In the genomic region with DNA sequence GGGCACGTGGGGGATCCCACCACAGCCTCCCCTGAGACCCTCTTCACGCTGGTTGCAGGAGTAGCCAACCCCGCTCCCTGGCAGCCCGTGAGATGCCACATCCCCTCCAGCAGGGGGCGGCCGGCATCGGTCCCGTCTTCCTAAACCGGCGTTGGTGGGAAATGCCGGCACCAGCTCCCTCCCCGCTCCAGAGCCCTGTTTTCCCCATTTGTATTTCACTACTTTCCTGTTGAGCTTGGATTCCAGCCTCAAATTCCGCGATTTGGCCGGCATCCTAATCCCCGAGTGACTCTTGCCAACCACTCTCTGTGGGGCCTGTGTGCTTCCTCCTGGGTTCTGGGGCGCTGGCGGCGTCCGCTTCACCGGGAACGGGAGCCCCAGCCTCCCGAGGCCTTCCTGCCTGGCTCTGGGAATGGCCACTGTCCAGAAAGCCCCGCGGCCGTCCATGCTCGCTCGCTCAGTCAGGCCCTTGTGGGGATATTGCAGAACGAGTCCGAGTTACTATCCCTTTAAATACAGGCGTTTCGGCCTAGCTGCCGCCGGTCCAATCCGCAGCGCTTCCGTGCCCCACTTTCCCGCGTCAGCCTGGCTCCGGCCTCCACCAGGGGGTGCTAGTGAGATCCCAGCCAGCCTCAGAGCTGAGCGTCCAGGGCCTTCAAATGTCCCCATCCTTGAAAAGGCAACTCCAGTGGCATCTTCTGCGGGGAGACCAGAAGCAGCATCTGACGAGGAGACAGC, we compare ENCODE assay signal across 8 cellular contexts. TPM values are rescaled to one million over a fixed set of nuclear protein-coding genes. Genes with fewer than 3 reads are reported as not detected.
DNase-seq lines count a peak whose midpoint lies in the region; ATAC-seq and TF ChIP-seq lines count a peak whose summit lies in the region.

No MANE protein-coding gene starts in this region.

- H3K27ac ChIP-seq in Panc1 (ENCODE audit: low read length) = peak overlapping the region; percentile 88
- H3K27ac ChIP-seq in esophagus muscularis mucosa (replicated peaks in 1 of 4) = peak overlapping the region; percentile 94 to 99 (median 98)

- H3K9me3 ChIP-seq in Panc1 (ENCODE audit: control insufficient read depth, insufficient read depth, low read depth, low read length) = no peaks in the 10 kb centered on the region; the same call in 1 of the 2 replicates
- H3K9me3 ChIP-seq in esophagus muscularis mucosa = no peaks in the 10 kb centered on the region

- H3K27me3 ChIP-seq in Panc1 (ENCODE audit: control insufficient read depth, insufficient read depth, low read length) (peaks cover 5% of the 10 kb centered on the region), esophagus muscularis mucosa (no peaks in the 10 kb centered on the region)

- peaks cover 22% of the 10 kb centered on the region for H3K27me3 Mint-ChIP-seq in Calu3 (ENCODE audit: unreplicated experiment)
- no peaks in the 10 kb centered on the region for H3K27me3 Mint-ChIP-seq in activated T-cell treated with anti-CD3 and anti-CD28 coated beads, Interleukin-2, amount 50 U/mL, for 72 hours (ENCODE audit: low read depth)

- TF ChIP-seq POLR2A in esophagus muscularis mucosa (IDR thresholded peaks at IDR 0.05; ENCODE audit: low read depth) = peak; percentile 15

- intact Hi-C loops in Calu3 (cut with micrococcal nuclease; ENCODE audit: unreplicated experiment) (loop anchor here (1.0 to 10.0 kb wide), 4 partner anchors 33 to 1075 kb away; no protein-coding TSS in a partner anchor), Panc1 (cut with micrococcal nuclease; ENCODE audit: unreplicated experiment) (loop anchor here (2.0 to 10.0 kb wide), 2 partner anchors 221 to 245 kb away; no protein-coding TSS in a partner anchor), esophagus muscularis mucosa (cut with DNase I) (loop anchor here (2.0 to 5.0 kb wide), 3 partner anchors 32 to 252 kb away; a partner anchor contains a TSS)

- H3K36me3 Mint-ChIP-seq in Calu3 (ENCODE audit: insufficient read depth, unreplicated experiment) = peaks cover 14% of the 10 kb centered on the region
- H3K36me3 Mint-ChIP-seq in activated T-cell treated with anti-CD3 and anti-CD28 coated beads, Interleukin-2, amount 50 U/mL, for 72 hours (ENCODE audit: insufficient read depth in 2 of 2) = peaks cover 0 to 2% of the 10 kb centered on the region in 2 donors

- H3K9me3 Mint-ChIP-seq in Calu3 (ENCODE audit: low read depth, unreplicated experiment) = no peaks in the 10 kb centered on the region
- no peaks in the 10 kb centered on the region for H3K9me3 Mint-ChIP-seq in activated T-cell treated with anti-CD3 and anti-CD28 coated beads, Interleukin-2, amount 50 U/mL, for 72 hours

- no peaks in the 10 kb centered on the region; the same call in 1 of the 2 replicates for H3K4me1 ChIP-seq in Panc1 (ENCODE audit: control insufficient read depth, insufficient read depth, low read length)
- H3K4me1 ChIP-seq in esophagus muscularis mucosa = peaks cover 6 to 16% (median 15%) of the 10 kb centered on the region in 4 donors

- TSS peak; percentile 41 for BruUV-seq in Calu3 (replicated peaks; lab: Mats Ljungman, UMichigan)
- no TSS peak for BruUV-seq in Panc1 (replicated peaks; lab: Mats Ljungman, UMichigan)

- TF ChIP-seq CTCF in Calu3 (IDR thresholded peaks at IDR 0.05; ENCODE audit: unreplicated experiment) (peak; percentile 70), Panc1 (IDR thresholded peaks at IDR 0.05) (peak; percentile 97), esophagus muscularis mucosa (IDR thresholded peaks at IDR 0.05) (peak; percentile 74 to 92 (median 80))

- H3K4me3 Mint-ChIP-seq in Calu3 (ENCODE audit: low read depth, unreplicated experiment) = peak overlapping the region; percentile 94
- H3K4me3 Mint-ChIP-seq in activated T-cell treated with anti-CD3 and anti-CD28 coated beads, Interleukin-2, amount 50 U/mL, for 72 hours = peak overlapping the region; percentile 89 to 91

- under 1% methylated on average over 41 of the region's 43 CpGs for WGBS in esophagus muscularis mucosa

- peak; percentile 91 for ATAC-seq in GM21367 (IDR thresholded peaks at IDR 0.05; ENCODE audit: unreplicated experiment)
- ATAC-seq in Panc1 = peak; percentile 99
- peak; percentile 91 to 92 for ATAC-seq in activated T-cell treated with anti-CD3 and anti-CD28 coated beads, Interleukin-2, amount 50 U/mL, for 72 hours (replicated peaks in 1 of 2)

- in situ Hi-C loops in Panc1 (cut with HindIII; ENCODE audit: low pct_unique_long_range_greater_than_20kb, low sequenced_read_pairs) = no loop called here

- CTCF ChIA-PET in Calu3 (lab: Charles Lee) (interaction anchor here (0.6 to 3.0 kb wide), 17 partner anchors 8 to 1379 kb away, joined by 3 to 42 read pairs (median 5); a partner anchor contains a TSS), Panc1 (lab: Charles Lee) (interaction anchor here (0.8 to 2.1 kb wide), 8 partner anchors 8 to 421 kb away, joined by 3 to 13 read pairs (median 5); a partner anchor contains a TSS)

- peak overlapping the region; percentile 86 to 89 for H3K4me3 ChIP-seq in Panc1 (ENCODE audit: low read depth in 2 of 2, low read length in 2 of 2)
- H3K4me3 ChIP-seq in esophagus muscularis mucosa = peak overlapping the region; percentile 69 to 81 (median 74)

- H3K36me3 ChIP-seq in Panc1 (ENCODE audit: control insufficient read depth, insufficient read depth, low read length) = no peaks in the 10 kb centered on the region
- H3K36me3 ChIP-seq in esophagus muscularis mucosa = no peaks in the 10 kb centered on the region

- POLR2A ChIA-PET in Panc1 (lab: Charles Lee) = no interaction called here

- TF ChIP-seq EP300 in esophagus muscularis mucosa (IDR thresholded peaks at IDR 0.05) = no peak

- peak; percentile 98 for DNase-seq in Calu3
- DNase-seq in HUDEP-2 (lab: John Stamatoyannopoulos, UW; ENCODE audit: unreplicated experiment in 76 of 76) = peak in 73 of 76 experiments; percentile 7 to 88 (median 69)
- DNase-seq in Panc1 (ENCODE audit: low read depth, low spot score) = peak; percentile 66
- DNase-seq in activated T-cell treated with anti-CD3 and anti-CD28 coated beads, Interleukin-2, amount 50 U/mL, for 72 hours = peak; percentile 90 to 95
- DNase-seq in esophagus muscularis mucosa (ENCODE audit: extremely low spot score) = peak; percentile 98
- DNase-seq in myocyte (ENCODE audit: low read depth) = peak; percentile 76
- peak; percentile 82 for DNase-seq in stimulated activated CD8-positive, alpha-beta memory T cell treated with anti-CD3 and anti-CD28 coated beads, Interleukin-7, amount 100 ng/mL, for 24 hours (ENCODE audit: low read depth)

- peaks cover 22% of the 10 kb centered on the region for H3K4me1 Mint-ChIP-seq in Calu3 (ENCODE audit: low read depth, unreplicated experiment)
- H3K4me1 Mint-ChIP-seq in activated T-cell treated with anti-CD3 and anti-CD28 coated beads, Interleukin-2, amount 50 U/mL, for 72 hours (ENCODE audit: low read depth) = peaks cover 21% of the 10 kb centered on the region

- peak overlapping the region; percentile 89 for H3K27ac Mint-ChIP-seq in Calu3 (ENCODE audit: unreplicated experiment)
- peak overlapping the region; percentile 84 for H3K27ac Mint-ChIP-seq in activated T-cell treated with anti-CD3 and anti-CD28 coated beads, Interleukin-2, amount 50 U/mL, for 72 hours

RNA-seq across cellular contexts. Expression of a gene that starts 8.1 kb away (rescaled TPM):
- total RNA-seq in Calu3 (2022) (3.5 and 7.3 TPM in 2 replicates), Panc1 (2021; ENCODE audit: unreplicated experiment) (1.6 TPM), esophagus muscularis mucosa (10 to 100 TPM in 1 of 4 donors, 1 to 10 TPM in 3; 5.3 to 12.0 (median 6.6) TPM), myocyte (0.10 and 0.43 TPM in 2 replicates)
- 1.3 TPM for polyA plus RNA-seq in Panc1 (2012; ENCODE audit: insufficient read length)
- 1 to 10 TPM; 2.4 to 2.6 TPM for total RNA-seq in activated T-cell treated with anti-CD3 and anti-CD28 coated beads, Interleukin-2, amount 50 U/mL, for 72 hours
- polyA plus RNA-seq in myocyte (2012) = 0.09 TPM

Comparison
In these comparisons a context has a peak if more than half of its experiments do, and no peak if none do; other contexts are left out.
1. Peak in every context shown above with its lines: DNase-seq, ATAC-seq, H3K4me3 ChIP-seq and H3K27ac ChIP-seq.